ENCODE assay signal across 8 cellular contexts in genomic region chr14:106170163-106170658, GRCh38.
DNase-seq lines count a peak whose midpoint lies in the region; ATAC-seq and TF ChIP-seq lines count a peak whose summit lies in the region.
"Not testable (repeated sequence)": the region's sequence is repeated elsewhere in the genome, so short reads cannot be mapped to it uniquely, and the experiment has no call there.

No MANE protein-coding gene starts in this region.

- H3K36me3 ChIP-seq in BE2C = not testable (repeated sequence)

- not testable (repeated sequence) for H3K27me3 Mint-ChIP-seq in activated T-cell treated with anti-CD3 and anti-CD28 coated beads, Interleukin-2, amount 50 U/mL, for 72 hours (ENCODE audit: low read depth)
- H3K27me3 Mint-ChIP-seq in naive thymus-derived CD8-positive, alpha-beta T cell = peaks cover 0 to 23% (median 0%) of the 10 kb centered on the region in 5 donors

- DNase-seq in BE2C (peak; percentile 39), NCI-H82 (lab: John Stamatoyannopoulos, UW) (peak; percentile 26)
- not testable (repeated sequence) for DNase-seq in GM13976 (ENCODE audit: low spot score)
- peak; percentile 43 for DNase-seq in activated CD4-positive, CD25-positive, alpha-beta regulatory T cell treated with anti-CD3 and anti-CD28 coated beads, Interleukin-2, amount 50 U/mL, for 16 hours (ENCODE audit: low read depth, low spot score)
- peak; percentile 84 to 88 for DNase-seq in activated T-cell treated with anti-CD3 and anti-CD28 coated beads, Interleukin-2, amount 50 U/mL, for 72 hours
- peak; percentile 47 for DNase-seq in effector CD4-positive, alpha-beta T cell
- DNase-seq in naive thymus-derived CD8-positive, alpha-beta T cell = peak; percentile 45 to 72 (median 58)
- DNase-seq in stimulated activated CD4-positive, alpha-beta T cell treated with anti-CD3 and anti-CD28 coated beads, TNF-alpha, amount 100 ng/mL, for 48 hours (ENCODE audit: low read depth in 3 of 3) = peak; percentile 63 to 74 (median 69)

- ATAC-seq in activated T-cell treated with anti-CD3 and anti-CD28 coated beads, Interleukin-2, amount 50 U/mL, for 72 hours (replicated peaks in 1 of 2) = peak; percentile 57 to 73
- not testable (repeated sequence) for ATAC-seq in naive thymus-derived CD8-positive, alpha-beta T cell

- H3K9me3 Mint-ChIP-seq in activated T-cell treated with anti-CD3 and anti-CD28 coated beads, Interleukin-2, amount 50 U/mL, for 72 hours; naive thymus-derived CD8-positive, alpha-beta T cell: not testable (repeated sequence)

- TF ChIP-seq CTCF in BE2C (IDR thresholded peaks at IDR 0.05; ENCODE audit: low read depth, low read length) (peak; percentile 68), GM13976 (IDR thresholded peaks at IDR 0.05; ENCODE audit: borderline replicate concordance, control extremely low read depth, extremely low read depth, insufficient read depth, missing control alignments) (peak; percentile 46)

- H3K4me3 Mint-ChIP-seq in activated T-cell treated with anti-CD3 and anti-CD28 coated beads, Interleukin-2, amount 50 U/mL, for 72 hours = not testable (repeated sequence)
- H3K4me3 Mint-ChIP-seq in naive thymus-derived CD8-positive, alpha-beta T cell = peak overlapping the region in 1 of 10 donors; percentile 32

- not testable (repeated sequence) for H3K4me3 ChIP-seq in BE2C (ENCODE audit: low read depth, low read length)

- peaks cover 44% of the 10 kb centered on the region for H3K4me1 Mint-ChIP-seq in activated T-cell treated with anti-CD3 and anti-CD28 coated beads, Interleukin-2, amount 50 U/mL, for 72 hours (ENCODE audit: low read depth)
- peaks cover 5 to 39% (median 26%) of the 10 kb centered on the region in 4 donors for H3K4me1 Mint-ChIP-seq in naive thymus-derived CD8-positive, alpha-beta T cell

- POLR2A ChIA-PET in naive thymus-derived CD8-positive, alpha-beta T cell (lab: Charles Lee) = not testable (repeated sequence)

- in situ Hi-C loops in GM13976 (cut with MboI; ENCODE audit: low sequenced_read_pairs, unreplicated experiment) = not testable (repeated sequence)

- not testable (repeated sequence) for H3K4me1 ChIP-seq in BE2C

- not testable (repeated sequence) for H3K9me3 ChIP-seq in BE2C

- H3K36me3 Mint-ChIP-seq in activated T-cell treated with anti-CD3 and anti-CD28 coated beads, Interleukin-2, amount 50 U/mL, for 72 hours (ENCODE audit: insufficient read depth in 2 of 2); naive thymus-derived CD8-positive, alpha-beta T cell: not testable (repeated sequence)

- not testable (repeated sequence) for H3K27ac Mint-ChIP-seq in activated T-cell treated with anti-CD3 and anti-CD28 coated beads, Interleukin-2, amount 50 U/mL, for 72 hours
- H3K27ac Mint-ChIP-seq in naive thymus-derived CD8-positive, alpha-beta T cell = peak overlapping the region in 9 of 10 donors; percentile 44 to 83 (median 65)

- not testable (repeated sequence) for H3K27me3 ChIP-seq in BE2C
